Comparison of ENCODE assay signal across 1 cellular context in genomic region chr14:101325319-101325718, GRCh38.
A peak's percentile ranks its signal among the peaks of the same experiment; 100 is the strongest.
TF ChIP-seq lines count a peak whose summit lies in the region.

No MANE protein-coding gene starts in this region.

TF ChIP-seq in HepG2, 621 proteins besides CTCF, POLR2A, EP300 and RAD21 (continued from another document):
- TF ChIP-seq ARNTL (CRISPR knock-in tag; IDR thresholded peaks at IDR 0.05) (no peak), HMG20A (CRISPR knock-in tag; IDR thresholded peaks at IDR 0.05; ENCODE audit: borderline replicate concordance) (peak; percentile 20; the same call in 1 of the 2 replicates), SNAPC2 (CRISPR knock-in tag; IDR thresholded peaks at IDR 0.05) (no peak), ZNF850 (CRISPR knock-in tag; conservative IDR thresholded peaks at IDR 0.05) (no peak), ATM (IDR thresholded peaks at IDR 0.05; ENCODE audit: borderline replicate concordance) (no peak), ZNF503 (CRISPR knock-in tag; IDR thresholded peaks at IDR 0.05) (no peak), ZNF816 (CRISPR knock-in tag; IDR thresholded peaks at IDR 0.05; ENCODE audit: borderline replicate concordance) (no peak), DBP (CRISPR knock-in tag; IDR thresholded peaks at IDR 0.05; ENCODE audit: not compliant biosample characterization) (no peak), RXRB (CRISPR knock-in tag; IDR thresholded peaks at IDR 0.05; ENCODE audit: borderline replicate concordance) (peak; percentile 29; the same call in 1 of the 2 replicates), ZNF792 (CRISPR knock-in tag; IDR thresholded peaks at IDR 0.05) (no peak), ZNF234 (CRISPR knock-in tag; conservative IDR thresholded peaks at IDR 0.05) (no peak), FLYWCH1 (CRISPR knock-in tag; IDR thresholded peaks at IDR 0.05) (no peak), BRD4 (CRISPR knock-in tag; IDR thresholded peaks at IDR 0.05) (no peak), FOXA1 (IDR thresholded peaks at IDR 0.05) (no peak), FOXA1 (CRISPR knock-in tag; IDR thresholded peaks at IDR 0.05) (peak; percentile 53), ZNF598 (CRISPR knock-in tag; IDR thresholded peaks at IDR 0.05; ENCODE audit: borderline replicate concordance) (no peak), ZNF333 (CRISPR knock-in tag; IDR thresholded peaks at IDR 0.05; ENCODE audit: borderline replicate concordance) (no peak), NFKB2 (CRISPR knock-in tag; IDR thresholded peaks at IDR 0.05; ENCODE audit: borderline replicate concordance) (no peak), SP5 (CRISPR knock-in tag; IDR thresholded peaks at IDR 0.05; ENCODE audit: borderline replicate concordance, low read depth) (no peak), ATF7 (IDR thresholded peaks at IDR 0.05) (no peak), ATF7 (CRISPR knock-in tag; IDR thresholded peaks at IDR 0.05) (no peak), STAT5B (CRISPR knock-in tag; IDR thresholded peaks at IDR 0.05) (no peak), TRIM24 (CRISPR knock-in tag; IDR thresholded peaks at IDR 0.05) (no peak), DNMT3B (CRISPR knock-in tag; conservative IDR thresholded peaks at IDR 0.05) (no peak), HOXA7 (CRISPR knock-in tag; IDR thresholded peaks at IDR 0.05) (no peak), ZNF567 (CRISPR knock-in tag; IDR thresholded peaks at IDR 0.05; ENCODE audit: borderline replicate concordance) (no peak), MIER3 (CRISPR knock-in tag; IDR thresholded peaks at IDR 0.05; ENCODE audit: borderline replicate concordance) (no peak), ATF3 (CRISPR knock-in tag; IDR thresholded peaks at IDR 0.05) (no peak), ZNF563 (CRISPR knock-in tag; IDR thresholded peaks at IDR 0.05) (no peak), SRSF9 (IDR thresholded peaks at IDR 0.05; ENCODE audit: borderline replicate concordance, insufficient read depth, low read depth, low read length, poor library complexity, severe bottlenecking) (no peak), ZNF652 (CRISPR knock-in tag; IDR thresholded peaks at IDR 0.05; ENCODE audit: borderline replicate concordance, low read depth) (peak; percentile 49; the same call in 1 of the 2 replicates), ZNF772 (CRISPR knock-in tag; IDR thresholded peaks at IDR 0.05) (no peak), NFYC (CRISPR knock-in tag; IDR thresholded peaks at IDR 0.05) (no peak), XRCC5 (optimal IDR thresholded peaks at IDR 0.05; ENCODE audit: low read length) (no peak), POLR2AphosphoS2 (IDR thresholded peaks at IDR 0.05; ENCODE audit: low read depth, low read length) (no peak)
- TF ChIP-seq, protein P1, sequence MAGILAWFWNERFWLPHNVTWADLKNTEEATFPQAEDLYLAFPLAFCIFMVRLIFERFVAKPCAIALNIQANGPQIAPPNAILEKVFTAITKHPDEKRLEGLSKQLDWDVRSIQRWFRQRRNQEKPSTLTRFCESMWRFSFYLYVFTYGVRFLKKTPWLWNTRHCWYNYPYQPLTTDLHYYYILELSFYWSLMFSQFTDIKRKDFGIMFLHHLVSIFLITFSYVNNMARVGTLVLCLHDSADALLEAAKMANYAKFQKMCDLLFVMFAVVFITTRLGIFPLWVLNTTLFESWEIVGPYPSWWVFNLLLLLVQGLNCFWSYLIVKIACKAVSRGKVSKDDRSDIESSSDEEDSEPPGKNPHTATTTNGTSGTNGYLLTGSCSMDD (CRISPR knock-in tag; IDR thresholded peaks at IDR 0.05), result no peak
- TF ChIP-seq, protein P2, sequence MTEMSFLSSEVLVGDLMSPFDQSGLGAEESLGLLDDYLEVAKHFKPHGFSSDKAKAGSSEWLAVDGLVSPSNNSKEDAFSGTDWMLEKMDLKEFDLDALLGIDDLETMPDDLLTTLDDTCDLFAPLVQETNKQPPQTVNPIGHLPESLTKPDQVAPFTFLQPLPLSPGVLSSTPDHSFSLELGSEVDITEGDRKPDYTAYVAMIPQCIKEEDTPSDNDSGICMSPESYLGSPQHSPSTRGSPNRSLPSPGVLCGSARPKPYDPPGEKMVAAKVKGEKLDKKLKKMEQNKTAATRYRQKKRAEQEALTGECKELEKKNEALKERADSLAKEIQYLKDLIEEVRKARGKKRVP (CRISPR knock-in tag; IDR thresholded peaks at IDR 0.05), result no peak
- TF ChIP-seq, protein P3, sequence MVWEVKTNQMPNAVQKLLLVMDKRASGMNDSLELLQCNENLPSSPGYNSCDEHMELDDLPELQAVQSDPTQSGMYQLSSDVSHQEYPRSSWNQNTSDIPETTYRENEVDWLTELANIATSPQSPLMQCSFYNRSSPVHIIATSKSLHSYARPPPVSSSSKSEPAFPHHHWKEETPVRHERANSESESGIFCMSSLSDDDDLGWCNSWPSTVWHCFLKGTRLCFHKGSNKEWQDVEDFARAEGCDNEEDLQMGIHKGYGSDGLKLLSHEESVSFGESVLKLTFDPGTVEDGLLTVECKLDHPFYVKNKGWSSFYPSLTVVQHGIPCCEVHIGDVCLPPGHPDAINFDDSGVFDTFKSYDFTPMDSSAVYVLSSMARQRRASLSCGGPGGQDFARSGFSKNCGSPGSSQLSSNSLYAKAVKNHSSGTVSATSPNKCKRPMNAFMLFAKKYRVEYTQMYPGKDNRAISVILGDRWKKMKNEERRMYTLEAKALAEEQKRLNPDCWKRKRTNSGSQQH (CRISPR knock-in tag; IDR thresholded peaks at IDR 0.05; ENCODE audit: low read depth), result no peak
- TF ChIP-seq, protein P4, sequence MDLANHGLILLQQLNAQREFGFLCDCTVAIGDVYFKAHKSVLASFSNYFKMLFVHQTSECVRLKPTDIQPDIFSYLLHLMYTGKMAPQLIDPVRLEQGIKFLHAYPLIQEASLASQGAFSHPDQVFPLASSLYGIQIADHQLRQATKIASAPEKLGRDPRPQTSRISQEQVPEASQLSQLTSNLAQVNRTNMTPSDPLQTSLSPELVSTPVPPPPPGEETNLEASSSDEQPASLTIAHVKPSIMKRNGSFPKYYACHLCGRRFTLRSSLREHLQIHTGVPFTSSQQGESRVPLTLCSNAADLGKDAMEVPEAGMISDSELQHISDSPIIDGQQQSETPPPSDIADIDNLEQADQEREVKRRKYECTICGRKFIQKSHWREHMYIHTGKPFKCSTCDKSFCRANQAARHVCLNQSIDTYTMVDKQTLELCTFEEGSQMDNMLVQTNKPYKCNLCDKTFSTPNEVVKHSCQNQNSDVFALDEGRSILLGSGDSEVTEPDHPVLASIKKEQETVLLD (CRISPR knock-in tag; IDR thresholded peaks at IDR 0.05; ENCODE audit: low read depth), result no peak
- TF ChIP-seq, protein P5, sequence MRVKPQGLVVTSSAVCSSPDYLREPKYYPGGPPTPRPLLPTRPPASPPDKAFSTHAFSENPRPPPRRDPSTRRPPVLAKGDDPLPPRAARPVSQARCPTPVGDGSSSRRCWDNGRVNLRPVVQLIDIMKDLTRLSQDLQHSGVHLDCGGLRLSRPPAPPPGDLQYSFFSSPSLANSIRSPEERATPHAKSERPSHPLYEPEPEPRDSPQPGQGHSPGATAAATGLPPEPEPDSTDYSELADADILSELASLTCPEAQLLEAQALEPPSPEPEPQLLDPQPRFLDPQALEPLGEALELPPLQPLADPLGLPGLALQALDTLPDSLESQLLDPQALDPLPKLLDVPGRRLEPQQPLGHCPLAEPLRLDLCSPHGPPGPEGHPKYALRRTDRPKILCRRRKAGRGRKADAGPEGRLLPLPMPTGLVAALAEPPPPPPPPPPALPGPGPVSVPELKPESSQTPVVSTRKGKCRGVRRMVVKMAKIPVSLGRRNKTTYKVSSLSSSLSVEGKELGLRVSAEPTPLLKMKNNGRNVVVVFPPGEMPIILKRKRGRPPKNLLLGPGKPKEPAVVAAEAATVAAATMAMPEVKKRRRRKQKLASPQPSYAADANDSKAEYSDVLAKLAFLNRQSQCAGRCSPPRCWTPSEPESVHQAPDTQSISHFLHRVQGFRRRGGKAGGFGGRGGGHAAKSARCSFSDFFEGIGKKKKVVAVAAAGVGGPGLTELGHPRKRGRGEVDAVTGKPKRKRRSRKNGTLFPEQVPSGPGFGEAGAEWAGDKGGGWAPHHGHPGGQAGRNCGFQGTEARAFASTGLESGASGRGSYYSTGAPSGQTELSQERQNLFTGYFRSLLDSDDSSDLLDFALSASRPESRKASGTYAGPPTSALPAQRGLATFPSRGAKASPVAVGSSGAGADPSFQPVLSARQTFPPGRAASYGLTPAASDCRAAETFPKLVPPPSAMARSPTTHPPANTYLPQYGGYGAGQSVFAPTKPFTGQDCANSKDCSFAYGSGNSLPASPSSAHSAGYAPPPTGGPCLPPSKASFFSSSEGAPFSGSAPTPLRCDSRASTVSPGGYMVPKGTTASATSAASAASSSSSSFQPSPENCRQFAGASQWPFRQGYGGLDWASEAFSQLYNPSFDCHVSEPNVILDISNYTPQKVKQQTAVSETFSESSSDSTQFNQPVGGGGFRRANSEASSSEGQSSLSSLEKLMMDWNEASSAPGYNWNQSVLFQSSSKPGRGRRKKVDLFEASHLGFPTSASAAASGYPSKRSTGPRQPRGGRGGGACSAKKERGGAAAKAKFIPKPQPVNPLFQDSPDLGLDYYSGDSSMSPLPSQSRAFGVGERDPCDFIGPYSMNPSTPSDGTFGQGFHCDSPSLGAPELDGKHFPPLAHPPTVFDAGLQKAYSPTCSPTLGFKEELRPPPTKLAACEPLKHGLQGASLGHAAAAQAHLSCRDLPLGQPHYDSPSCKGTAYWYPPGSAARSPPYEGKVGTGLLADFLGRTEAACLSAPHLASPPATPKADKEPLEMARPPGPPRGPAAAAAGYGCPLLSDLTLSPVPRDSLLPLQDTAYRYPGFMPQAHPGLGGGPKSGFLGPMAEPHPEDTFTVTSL (CRISPR knock-in tag; IDR thresholded peaks at IDR 0.05; ENCODE audit: borderline replicate concordance), result peak; percentile 77; the same call in 1 of the 2 replicates
- TF ChIP-seq, protein P6, sequence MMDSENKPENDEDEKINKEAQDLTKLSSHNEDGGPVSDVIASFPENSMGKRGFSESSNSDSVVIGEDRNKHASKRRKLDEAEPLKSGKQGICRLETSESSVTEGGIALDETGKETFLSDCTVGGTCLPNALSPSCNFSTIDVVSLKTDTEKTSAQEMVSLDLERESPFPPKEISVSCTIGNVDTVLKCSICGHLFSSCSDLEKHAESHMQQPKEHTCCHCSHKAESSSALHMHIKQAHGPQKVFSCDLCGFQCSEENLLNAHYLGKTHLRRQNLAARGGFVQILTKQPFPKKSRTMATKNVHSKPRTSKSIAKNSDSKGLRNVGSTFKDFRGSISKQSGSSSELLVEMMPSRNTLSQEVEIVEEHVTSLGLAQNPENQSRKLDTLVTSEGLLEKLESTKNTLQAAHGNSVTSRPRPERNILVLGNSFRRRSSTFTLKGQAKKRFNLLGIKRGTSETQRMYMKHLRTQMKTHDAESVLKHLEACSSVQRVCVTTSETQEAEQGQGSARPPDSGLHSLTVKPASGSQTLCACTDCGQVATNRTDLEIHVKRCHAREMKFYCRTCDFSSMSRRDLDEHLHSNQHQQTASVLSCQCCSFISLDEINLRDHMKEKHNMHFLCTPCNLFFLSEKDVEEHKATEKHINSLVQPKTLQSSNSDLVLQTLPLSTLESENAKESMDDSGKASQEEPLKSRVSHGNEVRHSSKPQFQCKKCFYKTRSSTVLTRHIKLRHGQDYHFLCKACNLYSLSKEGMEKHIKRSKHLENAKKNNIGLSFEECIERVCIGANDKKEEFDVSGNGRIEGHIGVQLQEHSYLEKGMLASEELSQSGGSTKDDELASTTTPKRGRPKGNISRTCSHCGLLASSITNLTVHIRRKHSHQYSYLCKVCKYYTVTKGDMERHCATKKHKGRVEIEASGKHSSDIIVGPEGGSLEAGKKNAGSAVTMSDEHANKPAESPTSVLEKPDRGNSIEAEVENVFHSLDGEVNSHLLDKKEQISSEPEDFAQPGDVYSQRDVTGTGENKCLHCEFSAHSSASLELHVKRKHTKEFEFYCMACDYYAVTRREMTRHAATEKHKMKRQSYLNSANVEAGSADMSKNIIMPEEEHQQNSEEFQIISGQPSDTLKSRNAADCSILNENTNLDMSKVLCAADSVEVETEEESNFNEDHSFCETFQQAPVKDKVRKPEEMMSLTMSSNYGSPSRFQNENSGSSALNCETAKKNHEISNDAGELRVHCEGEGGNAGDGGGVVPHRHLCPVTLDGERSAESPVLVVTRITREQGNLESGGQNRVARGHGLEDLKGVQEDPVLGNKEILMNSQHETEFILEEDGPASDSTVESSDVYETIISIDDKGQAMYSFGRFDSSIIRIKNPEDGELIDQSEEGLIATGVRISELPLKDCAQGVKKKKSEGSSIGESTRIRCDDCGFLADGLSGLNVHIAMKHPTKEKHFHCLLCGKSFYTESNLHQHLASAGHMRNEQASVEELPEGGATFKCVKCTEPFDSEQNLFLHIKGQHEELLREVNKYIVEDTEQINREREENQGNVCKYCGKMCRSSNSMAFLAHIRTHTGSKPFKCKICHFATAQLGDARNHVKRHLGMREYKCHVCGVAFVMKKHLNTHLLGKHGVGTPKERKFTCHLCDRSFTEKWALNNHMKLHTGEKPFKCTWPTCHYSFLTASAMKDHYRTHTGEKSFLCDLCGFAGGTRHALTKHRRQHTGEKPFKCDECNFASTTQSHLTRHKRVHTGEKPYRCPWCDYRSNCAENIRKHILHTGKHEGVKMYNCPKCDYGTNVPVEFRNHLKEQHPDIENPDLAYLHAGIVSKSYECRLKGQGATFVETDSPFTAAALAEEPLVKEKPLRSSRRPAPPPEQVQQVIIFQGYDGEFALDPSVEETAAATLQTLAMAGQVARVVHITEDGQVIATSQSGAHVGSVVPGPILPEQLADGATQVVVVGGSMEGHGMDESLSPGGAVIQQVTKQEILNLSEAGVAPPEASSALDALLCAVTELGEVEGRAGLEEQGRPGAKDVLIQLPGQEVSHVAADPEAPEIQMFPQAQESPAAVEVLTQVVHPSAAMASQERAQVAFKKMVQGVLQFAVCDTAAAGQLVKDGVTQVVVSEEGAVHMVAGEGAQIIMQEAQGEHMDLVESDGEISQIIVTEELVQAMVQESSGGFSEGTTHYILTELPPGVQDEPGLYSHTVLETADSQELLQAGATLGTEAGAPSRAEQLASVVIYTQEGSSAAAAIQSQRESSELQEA (CRISPR knock-in tag; IDR thresholded peaks at IDR 0.05; ENCODE audit: not compliant biosample characterization), result no peak
